9 cellular contexts compared by ENCODE assay signal in the genomic region with DNA sequence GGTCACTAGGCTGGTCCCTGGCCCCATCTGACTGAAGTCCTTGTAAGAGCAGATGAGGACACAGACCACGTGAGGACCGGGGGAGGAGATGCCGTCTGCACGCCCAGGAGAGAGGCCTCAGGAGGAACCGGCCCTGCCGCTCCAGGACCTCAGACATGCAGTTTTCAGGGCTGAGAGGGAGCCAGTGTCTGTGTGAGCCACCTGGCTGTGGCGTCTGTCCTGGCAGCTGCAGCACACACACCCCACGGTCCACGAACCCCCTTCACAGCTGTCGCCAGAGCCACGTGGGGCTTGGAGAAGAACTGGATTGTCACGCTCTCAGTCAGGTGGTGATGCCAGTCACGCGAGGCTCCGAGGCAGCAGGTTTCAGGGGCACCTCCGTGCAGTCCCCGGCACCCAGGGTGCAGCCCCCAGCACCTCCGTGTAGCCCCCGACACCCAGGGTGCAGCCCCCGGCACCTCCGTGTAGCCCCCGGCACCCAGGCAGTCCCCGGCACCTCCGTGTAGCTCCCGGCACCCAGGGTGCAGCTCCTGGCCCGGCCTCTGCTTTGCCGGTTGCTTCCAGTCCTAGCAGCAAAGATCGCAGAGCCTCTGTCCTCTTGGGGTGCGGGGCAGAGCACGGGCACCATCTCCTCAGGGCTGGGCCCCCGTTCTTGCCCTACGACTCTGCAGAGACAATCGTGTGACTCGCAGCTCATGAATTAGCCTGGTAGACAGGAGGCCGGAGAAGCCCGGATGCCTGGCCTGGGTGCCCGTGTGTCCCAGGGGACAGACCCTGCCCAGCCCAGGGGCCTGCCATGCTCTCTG. TPM values are rescaled to one million over a fixed set of nuclear protein-coding genes. Genes with fewer than 3 reads are reported as not detected.
DNase-seq lines count a peak whose midpoint lies in the region; ATAC-seq, FAIRE-seq and TF ChIP-seq lines count a peak whose summit lies in the region.
"Had no signal": no experiment of that assay in that cellular context is flagged by ENCODE, and none has a peak within 500 bp of the region (broad histone marks: within the 10 kb centered on the region; RNA-seq: fewer than 3 reads in every experiment).

No MANE protein-coding gene starts in this region.

- DNase-seq in AG20443 (ENCODE audit: low spot score) (peak; percentile 71), HUDEP-2 (lab: John Stamatoyannopoulos, UW; ENCODE audit: unreplicated experiment in 76 of 76) (peak in 70 of 76 experiments; percentile 10 to 85 (median 62)), SK-N-DZ (ENCODE audit: low spot score) (peak; percentile 76), keratinocyte (ENCODE audit: low read depth, low spot score) (no peak), T-helper 1 cell (no peak), aorta (no peak)

- H3K4me2 ChIP-seq in keratinocyte (ENCODE audit: control insufficient read depth, extremely low read depth, insufficient read depth, low read depth, low read length) = peak overlapping the region; percentile 45

- ATAC-seq in GM21360 (IDR thresholded peaks at IDR 0.05; ENCODE audit: unreplicated experiment) (no peak), aorta (ENCODE audit: low FRiP score) (no peak), GM18870 (IDR thresholded peaks at IDR 0.05; ENCODE audit: unreplicated experiment) (no peak)

- intact Hi-C loops in aorta (cut with DNase I) = no loop called here

- peaks cover 7% of the 10 kb centered on the region for H3K4me1 ChIP-seq in keratinocyte (ENCODE audit: control insufficient read depth, extremely low read depth, insufficient read depth, low read length)
- no peaks in the 10 kb centered on the region for H3K4me1 ChIP-seq in aorta (ENCODE audit: control insufficient read depth in 1 of 2, insufficient read depth in 2 of 2, low read length in 2 of 2)

- H3K4me3 ChIP-seq in keratinocyte (ENCODE audit: control insufficient read depth in 2 of 3, extremely low read depth in 1 of 3, insufficient read depth in 2 of 3, low read depth in 1 of 3, low read length in 3 of 3) = no peak overlapping the region
- H3K4me3 ChIP-seq in aorta (ENCODE audit: low read length in 2 of 2) = no peak overlapping the region

- no peak overlapping the region for H3K9ac ChIP-seq in keratinocyte (ENCODE audit: control insufficient read depth, extremely low read depth, insufficient read depth, low read length)

- 72 to 76% methylated on average over 37 of the region's 37 CpGs for WGBS in aorta, 2 donors

- peak; percentile 44 for FAIRE-seq in keratinocyte (lab: Jason Lieb, UNC)
- FAIRE-seq: astrocyte had no signal

- H3K79me2 ChIP-seq in keratinocyte (ENCODE audit: control insufficient read depth, insufficient read depth, low read length) = no peaks in the 10 kb centered on the region

- H3K36me3 ChIP-seq in keratinocyte (ENCODE audit: control insufficient read depth in 2 of 2, extremely low read depth in 1 of 2, insufficient read depth in 2 of 2, low read length in 2 of 2) (no peaks in the 10 kb centered on the region), aorta (ENCODE audit: control insufficient read depth in 1 of 2, insufficient read depth in 2 of 2, low read length in 1 of 2) (no peaks in the 10 kb centered on the region)

- dilution Hi-C loops in keratinocyte (cut with MboI; ENCODE audit: extremely low pct_ligation_motif_present, low sequenced_read_pairs) = no loop called here

- peak overlapping the region; percentile 65 for H2AFZ ChIP-seq in keratinocyte (ENCODE audit: control insufficient read depth, low read length)

- TF ChIP-seq CTCF in keratinocyte (optimal IDR thresholded peaks at IDR 0.05 in 1 of 3, IDR thresholded peaks at IDR 0.05 in 1 of 3, conservative IDR thresholded peaks at IDR 0.05 in 1 of 3; ENCODE audit: extremely low read depth in 1 of 3, insufficient read depth in 2 of 3, low read length in 3 of 3) = peak in 2 of 3 experiments; percentile 3 to 5

- no peak overlapping the region for H3K27ac ChIP-seq in keratinocyte (ENCODE audit: control insufficient read depth, insufficient read depth, low read length)
- H3K27ac ChIP-seq in aorta (ENCODE audit: low read depth in 1 of 2, low read length in 2 of 2) = no peak overlapping the region

- H3K27me3 ChIP-seq in keratinocyte (ENCODE audit: control insufficient read depth, extremely low read depth, insufficient read depth, low read length) (no peaks in the 10 kb centered on the region), aorta (ENCODE audit: control insufficient read depth in 1 of 2, insufficient read depth in 2 of 2, low read length in 1 of 2) (no peaks in the 10 kb centered on the region)

- H4K20me1 ChIP-seq in keratinocyte (ENCODE audit: control insufficient read depth, extremely low read depth, insufficient read depth, low read length) = no peaks in the 10 kb centered on the region

- no peaks in the 10 kb centered on the region for H3K9me1 ChIP-seq in keratinocyte (ENCODE audit: control insufficient read depth, extremely low read depth, insufficient read depth, low read length)

- H3K9me3 ChIP-seq in keratinocyte (ENCODE audit: control insufficient read depth, low read depth, low read length) = no peaks in the 10 kb centered on the region
- H3K9me3 ChIP-seq in aorta (ENCODE audit: control insufficient read depth, low read length) = no peaks in the 10 kb centered on the region

RNA-seq across cellular contexts. Expression of a gene that starts 19.0 kb away (rescaled TPM):
- 59.1 and 62.5 TPM in 2 replicates for polyA plus RNA-seq in SK-N-DZ (2014; cell fraction: cytosol; rRNA removed)
- polyA plus RNA-seq in SK-N-DZ (2014; cell fraction: nucleus; rRNA removed) = 17.8 and 27.2 TPM in 2 replicates
- polyA plus RNA-seq in keratinocyte (69.3 to 132 TPM (median 115 TPM) in 3 replicates), aorta (10 to 100 TPM; 35.7 to 88.0 TPM)
- polyA plus RNA-seq in keratinocyte (2011; ENCODE audit: low read depth) = 21.6 TPM
- polyA plus RNA-seq in keratinocyte (2011; cell fraction: cytosol; rRNA removed) = 134 and 154 TPM in 2 replicates
- 33.1 and 37.7 TPM in 2 replicates for polyA plus RNA-seq in keratinocyte (2011; cell fraction: nucleus; rRNA removed)
- polyA plus RNA-seq in keratinocyte (2012; ENCODE audit: low replicate concordance) = 51.1 and 105 TPM in 2 replicates
- polyA minus RNA-seq in keratinocyte = 62.1 to 83.9 TPM (median 66.2 TPM) in 3 replicates
- 103 TPM for polyA minus RNA-seq in keratinocyte (2011; cell fraction: cytosol; rRNA and poly(A)+ RNA removed)
- 13.4 and 18.2 TPM in 2 replicates for polyA minus RNA-seq in keratinocyte (2011; cell fraction: nucleus; rRNA and poly(A)+ RNA removed)
- total RNA-seq in aorta = 10 to 100 TPM; 63.2 to 68.9 TPM

RNA-seq across cellular contexts. Expression of a gene that starts 35.2 kb away (rescaled TPM):
- 67.0 and 82.2 TPM in 2 replicates for polyA plus RNA-seq in SK-N-DZ (2014; cell fraction: cytosol; rRNA removed)
- polyA plus RNA-seq in SK-N-DZ (2014; cell fraction: nucleus; rRNA removed) = 61.5 and 95.7 TPM in 2 replicates
- polyA plus RNA-seq in keratinocyte (82.0 to 114 TPM (median 106 TPM) in 3 replicates), aorta (10 to 100 TPM; 46.8 to 60.0 TPM)
- polyA plus RNA-seq in keratinocyte (2011; ENCODE audit: low read depth) = 44.9 TPM
- polyA plus RNA-seq in keratinocyte (2011; cell fraction: cytosol; rRNA removed) = 65.3 and 72.5 TPM in 2 replicates
- polyA plus RNA-seq in keratinocyte (2011; cell fraction: nucleus; rRNA removed) = 241 and 269 TPM in 2 replicates
- polyA plus RNA-seq in keratinocyte (2012; ENCODE audit: low replicate concordance) = 51.6 and 64.6 TPM in 2 replicates
- 47.3 to 114 TPM (median 111 TPM) in 3 replicates for polyA minus RNA-seq in keratinocyte
- polyA minus RNA-seq in keratinocyte (2011; cell fraction: cytosol; rRNA and poly(A)+ RNA removed) = 58.9 TPM
- polyA minus RNA-seq in keratinocyte (2011; cell fraction: nucleus; rRNA and poly(A)+ RNA removed) = 66.2 and 111 TPM in 2 replicates
- 10 to 100 TPM; 79.5 to 83.6 TPM for total RNA-seq in aorta

RNA-seq across cellular contexts. Expression of a gene that starts 36.6 kb away (rescaled TPM):
- polyA plus RNA-seq in SK-N-DZ (2014; cell fraction: cytosol; rRNA removed) = 183 and 199 TPM in 2 replicates
- polyA plus RNA-seq in SK-N-DZ (2014; cell fraction: nucleus; rRNA removed) = 130 and 133 TPM in 2 replicates
- polyA plus RNA-seq in keratinocyte = 132 to 140 TPM (median 137 TPM) in 3 replicates
- polyA plus RNA-seq in keratinocyte (2011; ENCODE audit: low read depth) = 97.7 TPM
- polyA plus RNA-seq in keratinocyte (2011; cell fraction: cytosol; rRNA removed) = 114 and 141 TPM in 2 replicates
- polyA plus RNA-seq in keratinocyte (2011; cell fraction: nucleus; rRNA removed) = 152 and 154 TPM in 2 replicates
- 111 and 120 TPM in 2 replicates for polyA plus RNA-seq in keratinocyte (2012; ENCODE audit: low replicate concordance)
- 69.3 to 118 TPM (median 90.8 TPM) in 3 replicates for polyA minus RNA-seq in keratinocyte
- polyA minus RNA-seq in keratinocyte (2011; cell fraction: cytosol; rRNA and poly(A)+ RNA removed) = 232 TPM
- 92.1 and 106 TPM in 2 replicates for polyA minus RNA-seq in keratinocyte (2011; cell fraction: nucleus; rRNA and poly(A)+ RNA removed)
- total RNA-seq in aorta = 100 to 1,000 TPM; 268 to 271 TPM
- 100 to 1,000 TPM; 103 to 191 TPM for polyA plus RNA-seq in aorta

Comparison
In these comparisons a context has a peak if more than half of its experiments do, and no peak if none do; other contexts are left out.
1. DNase-seq: peak in AG20443 (single experiment), HUDEP-2 (70 of 76) and SK-N-DZ (single experiment); none in keratinocyte (single experiment), T-helper 1 cell (0 of 5) and aorta (0 of 2).